Comparison of ENCODE assay signal across 1 cellular context in the genomic region with DNA sequence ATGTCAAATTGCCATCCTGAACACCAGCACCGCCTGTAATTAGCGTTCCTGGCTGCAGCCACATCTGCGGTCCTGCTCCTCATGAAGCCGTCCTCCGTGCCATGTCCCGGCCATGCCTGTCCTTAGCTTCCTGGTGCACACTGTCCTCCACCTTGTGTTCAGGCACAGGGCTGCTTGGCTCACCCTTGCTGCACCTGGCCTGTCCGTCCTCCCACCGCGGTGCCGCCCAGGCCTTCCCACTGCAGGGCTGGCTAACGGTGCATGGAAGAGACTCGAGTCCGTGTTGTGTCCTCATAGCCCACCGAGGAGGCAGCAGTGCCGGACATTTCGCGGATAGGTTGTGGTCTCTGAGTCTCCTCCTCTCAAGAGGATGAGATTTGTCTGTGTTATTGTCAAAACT.
TF ChIP-seq lines count a peak whose summit lies in the region.

No MANE protein-coding gene starts in this region.

TF ChIP-seq in H1, 55 proteins besides CTCF, POLR2A, EP300 and RAD21:
- TF ChIP-seq RNF2 (IDR thresholded peaks at IDR 0.05; ENCODE audit: borderline replicate concordance, low read depth, low read length, missing control alignments, poor library complexity, severe bottlenecking) (no peak), SAP30 (IDR thresholded peaks at IDR 0.05; ENCODE audit: insufficient read depth, insufficient replicate concordance, low read length) (no peak), JUND (IDR thresholded peaks at IDR 0.05; ENCODE audit: low read length) (no peak), CHD2 (IDR thresholded peaks at IDR 0.05; ENCODE audit: low read length) (no peak), SRF (IDR thresholded peaks at IDR 0.05; ENCODE audit: low read depth, low read length) (no peak), PHF8 (conservative IDR thresholded peaks at IDR 0.05; ENCODE audit: low read depth, low read length) (no peak), BRCA1 (IDR thresholded peaks at IDR 0.05; ENCODE audit: low read depth, low read length) (no peak), CHD1 (IDR thresholded peaks at IDR 0.05; ENCODE audit: low read depth, low read length) (no peak), HDAC6 (IDR thresholded peaks at IDR 0.05; ENCODE audit: low read depth, low read length) (no peak), KDM4A (IDR thresholded peaks at IDR 0.05; ENCODE audit: low read depth, low read length, severe bottlenecking) (no peak), GABPA (IDR thresholded peaks at IDR 0.05; ENCODE audit: borderline replicate concordance, insufficient read depth, low read length) (no peak), TBP (IDR thresholded peaks at IDR 0.05; ENCODE audit: low read depth, low read length) (no peak), BACH1 (IDR thresholded peaks at IDR 0.05; ENCODE audit: low read length) (no peak), SIN3A (conservative IDR thresholded peaks at IDR 0.05 in 1 of 2, IDR thresholded peaks at IDR 0.05 in 1 of 2; ENCODE audit: low read depth in 1 of 2, low read length in 2 of 2) (no peak), BCL11A (IDR thresholded peaks at IDR 0.05; ENCODE audit: low read depth in 2 of 2, low read length in 2 of 2) (no peak), JUN (IDR thresholded peaks at IDR 0.05; ENCODE audit: low read depth, low read length) (no peak), GTF2F1 (IDR thresholded peaks at IDR 0.05; ENCODE audit: borderline replicate concordance, low read depth, low read length) (no peak)
- TF ChIP-seq, protein P1, sequence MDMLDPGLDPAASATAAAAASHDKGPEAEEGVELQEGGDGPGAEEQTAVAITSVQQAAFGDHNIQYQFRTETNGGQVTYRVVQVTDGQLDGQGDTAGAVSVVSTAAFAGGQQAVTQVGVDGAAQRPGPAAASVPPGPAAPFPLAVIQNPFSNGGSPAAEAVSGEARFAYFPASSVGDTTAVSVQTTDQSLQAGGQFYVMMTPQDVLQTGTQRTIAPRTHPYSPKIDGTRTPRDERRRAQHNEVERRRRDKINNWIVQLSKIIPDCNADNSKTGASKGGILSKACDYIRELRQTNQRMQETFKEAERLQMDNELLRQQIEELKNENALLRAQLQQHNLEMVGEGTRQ (IDR thresholded peaks at IDR 0.05; ENCODE audit: low read length): no peak
- TF ChIP-seq, protein P2, sequence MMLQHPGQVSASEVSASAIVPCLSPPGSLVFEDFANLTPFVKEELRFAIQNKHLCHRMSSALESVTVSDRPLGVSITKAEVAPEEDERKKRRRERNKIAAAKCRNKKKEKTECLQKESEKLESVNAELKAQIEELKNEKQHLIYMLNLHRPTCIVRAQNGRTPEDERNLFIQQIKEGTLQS (IDR thresholded peaks at IDR 0.05; ENCODE audit: insufficient read depth, low read depth, low read length): no peak
TF ChIP-seq in H1: peak in this region for 0.
